1 cellular context compared by ENCODE assay signal in genomic region chr3:107810195-107811071, GRCh38.
A peak's percentile ranks its signal among the peaks of the same experiment; 100 is the strongest.
TF ChIP-seq lines count a peak whose summit lies in the region.

No MANE protein-coding gene starts in this region.

TF ChIP-seq in HepG2, 621 proteins besides CTCF, POLR2A, EP300 and RAD21 (continued from another document and continues in another):
- TF ChIP-seq ZBTB43 (CRISPR knock-in tag; conservative IDR thresholded peaks at IDR 0.05) (no peak), ZBTB20 (CRISPR knock-in tag; IDR thresholded peaks at IDR 0.05; ENCODE audit: borderline replicate concordance, low read depth) (no peak), ZNF264 (CRISPR knock-in tag; IDR thresholded peaks at IDR 0.05) (no peak), POGZ (CRISPR knock-in tag; IDR thresholded peaks at IDR 0.05) (peak; percentile 70), ELF4 (CRISPR knock-in tag; IDR thresholded peaks at IDR 0.05; ENCODE audit: borderline replicate concordance) (no peak), ZMYM3 (CRISPR knock-in tag; IDR thresholded peaks at IDR 0.05) (no peak), SOX13 (IDR thresholded peaks at IDR 0.05) (no peak), SOX13 (CRISPR knock-in tag; conservative IDR thresholded peaks at IDR 0.05 in 1 of 2, IDR thresholded peaks at IDR 0.05 in 1 of 2) (peak in 1 of 2 experiments; percentile 25; a peak in 1 of 4 replicates), SOX6 (IDR thresholded peaks at IDR 0.05) (no peak), SOX6 (CRISPR knock-in tag; IDR thresholded peaks at IDR 0.05) (no peak), ARID5B (CRISPR knock-in tag; IDR thresholded peaks at IDR 0.05) (peak; percentile 30; the same call in 1 of the 2 replicates), ZKSCAN5 (CRISPR knock-in tag; IDR thresholded peaks at IDR 0.05) (no peak), MYC (CRISPR knock-in tag; IDR thresholded peaks at IDR 0.05; ENCODE audit: borderline replicate concordance) (no peak), AGO2 (optimal IDR thresholded peaks at IDR 0.05; ENCODE audit: low read depth, low read length) (no peak), MAFF (IDR thresholded peaks at IDR 0.05; ENCODE audit: low read depth, low read length) (no peak), HOMEZ (CRISPR knock-in tag; IDR thresholded peaks at IDR 0.05; ENCODE audit: low read depth) (peak; percentile 89), PAXIP1 (CRISPR knock-in tag; conservative IDR thresholded peaks at IDR 0.05) (peak; percentile 39; the same call in 1 of the 2 replicates), ZNF17 (CRISPR knock-in tag; IDR thresholded peaks at IDR 0.05) (no peak), ARID3A (IDR thresholded peaks at IDR 0.05; ENCODE audit: low read depth, low read length) (peak; percentile 24; the same call in 1 of the 2 replicates), ZNF792 (CRISPR knock-in tag; IDR thresholded peaks at IDR 0.05) (no peak), ZNF329 (CRISPR knock-in tag; IDR thresholded peaks at IDR 0.05; ENCODE audit: low read depth) (no peak), REXO4 (CRISPR knock-in tag; IDR thresholded peaks at IDR 0.05; ENCODE audit: borderline replicate concordance) (no peak), RELA (CRISPR knock-in tag; IDR thresholded peaks at IDR 0.05) (no peak), NFYB (CRISPR knock-in tag; IDR thresholded peaks at IDR 0.05) (peak; percentile 54), SATB2 (CRISPR knock-in tag; IDR thresholded peaks at IDR 0.05) (no peak), ZNF282 (IDR thresholded peaks at IDR 0.05; ENCODE audit: partially characterized antibody) (no peak), NCOA5 (CRISPR knock-in tag; IDR thresholded peaks at IDR 0.05) (no peak), ZNF577 (CRISPR knock-in tag; IDR thresholded peaks at IDR 0.05; ENCODE audit: borderline replicate concordance, low read depth) (no peak)
- TF ChIP-seq, protein P1, sequence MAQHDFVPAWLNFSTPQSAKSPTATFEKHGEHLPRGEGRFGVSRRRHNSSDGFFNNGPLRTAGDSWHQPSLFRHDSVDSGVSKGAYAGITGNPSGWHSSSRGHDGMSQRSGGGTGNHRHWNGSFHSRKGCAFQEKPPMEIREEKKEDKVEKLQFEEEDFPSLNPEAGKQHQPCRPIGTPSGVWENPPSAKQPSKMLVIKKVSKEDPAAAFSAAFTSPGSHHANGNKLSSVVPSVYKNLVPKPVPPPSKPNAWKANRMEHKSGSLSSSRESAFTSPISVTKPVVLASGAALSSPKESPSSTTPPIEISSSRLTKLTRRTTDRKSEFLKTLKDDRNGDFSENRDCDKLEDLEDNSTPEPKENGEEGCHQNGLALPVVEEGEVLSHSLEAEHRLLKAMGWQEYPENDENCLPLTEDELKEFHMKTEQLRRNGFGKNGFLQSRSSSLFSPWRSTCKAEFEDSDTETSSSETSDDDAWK (CRISPR knock-in tag; IDR thresholded peaks at IDR 0.05): no peak
- TF ChIP-seq, protein P2, sequence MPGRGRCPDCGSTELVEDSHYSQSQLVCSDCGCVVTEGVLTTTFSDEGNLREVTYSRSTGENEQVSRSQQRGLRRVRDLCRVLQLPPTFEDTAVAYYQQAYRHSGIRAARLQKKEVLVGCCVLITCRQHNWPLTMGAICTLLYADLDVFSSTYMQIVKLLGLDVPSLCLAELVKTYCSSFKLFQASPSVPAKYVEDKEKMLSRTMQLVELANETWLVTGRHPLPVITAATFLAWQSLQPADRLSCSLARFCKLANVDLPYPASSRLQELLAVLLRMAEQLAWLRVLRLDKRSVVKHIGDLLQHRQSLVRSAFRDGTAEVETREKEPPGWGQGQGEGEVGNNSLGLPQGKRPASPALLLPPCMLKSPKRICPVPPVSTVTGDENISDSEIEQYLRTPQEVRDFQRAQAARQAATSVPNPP (CRISPR knock-in tag; IDR thresholded peaks at IDR 0.05): no peak
- TF ChIP-seq, protein P3, sequence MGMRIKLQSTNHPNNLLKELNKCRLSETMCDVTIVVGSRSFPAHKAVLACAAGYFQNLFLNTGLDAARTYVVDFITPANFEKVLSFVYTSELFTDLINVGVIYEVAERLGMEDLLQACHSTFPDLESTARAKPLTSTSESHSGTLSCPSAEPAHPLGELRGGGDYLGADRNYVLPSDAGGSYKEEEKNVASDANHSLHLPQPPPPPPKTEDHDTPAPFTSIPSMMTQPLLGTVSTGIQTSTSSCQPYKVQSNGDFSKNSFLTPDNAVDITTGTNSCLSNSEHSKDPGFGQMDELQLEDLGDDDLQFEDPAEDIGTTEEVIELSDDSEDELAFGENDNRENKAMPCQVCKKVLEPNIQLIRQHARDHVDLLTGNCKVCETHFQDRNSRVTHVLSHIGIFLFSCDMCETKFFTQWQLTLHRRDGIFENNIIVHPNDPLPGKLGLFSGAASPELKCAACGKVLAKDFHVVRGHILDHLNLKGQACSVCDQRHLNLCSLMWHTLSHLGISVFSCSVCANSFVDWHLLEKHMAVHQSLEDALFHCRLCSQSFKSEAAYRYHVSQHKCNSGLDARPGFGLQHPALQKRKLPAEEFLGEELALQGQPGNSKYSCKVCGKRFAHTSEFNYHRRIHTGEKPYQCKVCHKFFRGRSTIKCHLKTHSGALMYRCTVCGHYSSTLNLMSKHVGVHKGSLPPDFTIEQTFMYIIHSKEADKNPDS (CRISPR knock-in tag; IDR thresholded peaks at IDR 0.05): no peak
- TF ChIP-seq, protein P4, sequence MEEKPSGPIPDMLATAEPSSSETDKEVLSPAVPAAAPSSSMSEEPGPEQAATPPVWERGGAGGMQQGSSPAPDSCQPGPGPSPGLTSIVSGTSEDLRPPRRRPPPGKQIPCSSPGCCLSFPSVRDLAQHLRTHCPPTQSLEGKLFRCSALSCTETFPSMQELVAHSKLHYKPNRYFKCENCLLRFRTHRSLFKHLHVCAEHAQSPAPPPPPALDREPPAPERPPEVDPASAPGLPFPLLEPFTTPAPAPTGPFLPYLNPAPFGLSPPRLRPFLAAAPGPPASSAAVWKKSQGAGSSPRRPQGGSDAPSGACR (CRISPR knock-in tag; IDR thresholded peaks at IDR 0.05): no peak
- TF ChIP-seq, protein P5, sequence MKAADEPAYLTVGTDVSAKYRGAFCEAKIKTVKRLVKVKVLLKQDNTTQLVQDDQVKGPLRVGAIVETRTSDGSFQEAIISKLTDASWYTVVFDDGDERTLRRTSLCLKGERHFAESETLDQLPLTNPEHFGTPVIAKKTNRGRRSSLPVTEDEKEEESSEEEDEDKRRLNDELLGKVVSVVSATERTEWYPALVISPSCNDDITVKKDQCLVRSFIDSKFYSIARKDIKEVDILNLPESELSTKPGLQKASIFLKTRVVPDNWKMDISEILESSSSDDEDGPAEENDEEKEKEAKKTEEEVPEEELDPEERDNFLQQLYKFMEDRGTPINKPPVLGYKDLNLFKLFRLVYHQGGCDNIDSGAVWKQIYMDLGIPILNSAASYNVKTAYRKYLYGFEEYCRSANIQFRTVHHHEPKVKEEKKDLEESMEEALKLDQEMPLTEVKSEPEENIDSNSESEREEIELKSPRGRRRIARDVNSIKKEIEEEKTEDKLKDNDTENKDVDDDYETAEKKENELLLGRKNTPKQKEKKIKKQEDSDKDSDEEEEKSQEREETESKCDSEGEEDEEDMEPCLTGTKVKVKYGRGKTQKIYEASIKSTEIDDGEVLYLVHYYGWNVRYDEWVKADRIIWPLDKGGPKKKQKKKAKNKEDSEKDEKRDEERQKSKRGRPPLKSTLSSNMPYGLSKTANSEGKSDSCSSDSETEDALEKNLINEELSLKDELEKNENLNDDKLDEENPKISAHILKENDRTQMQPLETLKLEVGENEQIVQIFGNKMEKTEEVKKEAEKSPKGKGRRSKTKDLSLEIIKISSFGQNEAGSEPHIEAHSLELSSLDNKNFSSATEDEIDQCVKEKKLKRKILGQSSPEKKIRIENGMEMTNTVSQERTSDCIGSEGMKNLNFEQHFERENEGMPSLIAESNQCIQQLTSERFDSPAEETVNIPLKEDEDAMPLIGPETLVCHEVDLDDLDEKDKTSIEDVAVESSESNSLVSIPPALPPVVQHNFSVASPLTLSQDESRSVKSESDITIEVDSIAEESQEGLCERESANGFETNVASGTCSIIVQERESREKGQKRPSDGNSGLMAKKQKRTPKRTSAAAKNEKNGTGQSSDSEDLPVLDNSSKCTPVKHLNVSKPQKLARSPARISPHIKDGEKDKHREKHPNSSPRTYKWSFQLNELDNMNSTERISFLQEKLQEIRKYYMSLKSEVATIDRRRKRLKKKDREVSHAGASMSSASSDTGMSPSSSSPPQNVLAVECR (CRISPR knock-in tag; IDR thresholded peaks at IDR 0.05; ENCODE audit: borderline replicate concordance): no peak
- TF ChIP-seq, protein P6, sequence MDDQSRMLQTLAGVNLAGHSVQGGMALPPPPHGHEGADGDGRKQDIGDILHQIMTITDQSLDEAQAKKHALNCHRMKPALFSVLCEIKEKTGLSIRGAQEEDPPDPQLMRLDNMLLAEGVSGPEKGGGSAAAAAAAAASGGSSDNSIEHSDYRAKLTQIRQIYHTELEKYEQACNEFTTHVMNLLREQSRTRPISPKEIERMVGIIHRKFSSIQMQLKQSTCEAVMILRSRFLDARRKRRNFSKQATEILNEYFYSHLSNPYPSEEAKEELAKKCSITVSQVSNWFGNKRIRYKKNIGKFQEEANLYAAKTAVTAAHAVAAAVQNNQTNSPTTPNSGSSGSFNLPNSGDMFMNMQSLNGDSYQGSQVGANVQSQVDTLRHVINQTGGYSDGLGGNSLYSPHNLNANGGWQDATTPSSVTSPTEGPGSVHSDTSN (CRISPR knock-in tag; IDR thresholded peaks at IDR 0.05; ENCODE audit: borderline replicate concordance): no peak
